1 cellular context compared by ENCODE assay signal in the genomic region with DNA sequence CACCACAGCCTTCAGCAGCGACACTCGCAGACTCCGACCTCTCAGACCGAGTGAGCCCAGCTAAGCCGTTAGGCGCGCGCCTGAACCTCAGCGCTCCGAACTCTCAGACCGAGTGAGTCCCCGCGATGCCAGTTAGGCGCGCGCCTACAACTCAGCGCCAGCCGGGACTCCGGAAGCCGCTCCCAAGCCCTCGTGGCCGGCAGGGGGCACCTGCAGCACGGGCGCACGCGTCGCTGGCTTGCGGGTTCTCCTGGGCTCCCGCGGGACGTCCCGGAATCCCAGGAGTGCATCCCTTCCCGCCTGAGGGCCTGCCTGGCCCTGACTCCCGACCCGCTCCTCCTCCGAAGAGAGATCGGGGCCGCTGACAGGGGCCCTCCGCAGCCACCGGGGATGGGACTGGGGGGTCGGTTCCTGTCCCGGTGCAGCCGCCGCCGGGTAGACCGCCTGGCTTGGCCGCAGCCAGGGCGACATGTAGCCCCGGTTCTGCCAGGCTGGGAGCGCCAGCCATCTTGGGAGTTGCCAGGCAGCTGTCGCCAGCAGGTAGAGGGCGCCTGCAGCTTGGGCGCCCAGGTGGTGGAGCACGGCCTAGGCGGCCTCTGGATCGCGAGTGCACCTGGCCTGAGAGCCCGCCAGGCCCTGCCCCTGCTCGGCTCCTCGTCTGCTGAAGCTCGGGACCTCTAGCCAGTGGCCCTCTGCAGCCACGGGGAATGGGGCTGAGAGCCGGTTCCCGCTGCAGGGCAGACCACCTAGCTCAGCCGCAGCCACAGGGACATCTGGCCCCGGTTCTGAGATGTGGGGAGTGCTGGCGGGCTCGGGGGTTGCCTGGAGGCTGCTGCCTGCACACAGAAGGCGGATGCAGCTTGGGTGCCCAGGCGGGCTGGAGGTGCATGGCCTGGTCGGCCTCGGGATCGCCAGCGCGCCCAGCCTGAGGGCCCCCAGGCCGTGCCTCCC.
A peak's percentile ranks its signal among the peaks of the same experiment; 100 is the strongest.
TF ChIP-seq lines count a peak whose summit lies in the region.

Gene ANKRD18A (minus strand): TSS at position 114 of the 951 bp plus-strand sequence. CDS start 311 bp downstream, outside the sequence.

TF ChIP-seq in HepG2, 621 proteins besides CTCF, POLR2A, EP300 and RAD21 (continued from another document and continues in another):
- TF ChIP-seq, protein P1, sequence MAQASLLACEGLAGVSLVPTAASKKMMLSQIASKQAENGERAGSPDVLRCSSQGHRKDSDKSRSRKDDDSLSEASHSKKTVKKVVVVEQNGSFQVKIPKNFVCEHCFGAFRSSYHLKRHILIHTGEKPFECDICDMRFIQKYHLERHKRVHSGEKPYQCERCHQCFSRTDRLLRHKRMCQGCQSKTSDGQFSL (CRISPR knock-in tag; IDR thresholded peaks at IDR 0.05) = no peak
- TF ChIP-seq SRSF1 (optimal IDR thresholded peaks at IDR 0.05; ENCODE audit: low read depth, low read length) (peak; percentile 43), HDAC2 (CRISPR knock-in tag; IDR thresholded peaks at IDR 0.05) (no peak), SALL1 (CRISPR knock-in tag; IDR thresholded peaks at IDR 0.05) (peak; percentile 40), ZNF260 (CRISPR knock-in tag; IDR thresholded peaks at IDR 0.05; ENCODE audit: borderline replicate concordance, low read depth) (no peak), SATB2 (CRISPR knock-in tag; IDR thresholded peaks at IDR 0.05) (no peak), ZNF615 (CRISPR knock-in tag; IDR thresholded peaks at IDR 0.05; ENCODE audit: borderline replicate concordance) (no peak), DR1 (CRISPR knock-in tag; IDR thresholded peaks at IDR 0.05) (peak; percentile 46), TCF7L2 (IDR thresholded peaks at IDR 0.05; ENCODE audit: low read depth, low read length) (no peak), ZBTB1 (CRISPR knock-in tag; IDR thresholded peaks at IDR 0.05; ENCODE audit: borderline replicate concordance) (no peak), RXRB (CRISPR knock-in tag; IDR thresholded peaks at IDR 0.05; ENCODE audit: borderline replicate concordance) (peak; percentile 36; the same call in 1 of the 2 replicates), ZNF781 (CRISPR knock-in tag; IDR thresholded peaks at IDR 0.05; ENCODE audit: borderline replicate concordance, not compliant biosample characterization) (no peak), ZNF7 (CRISPR knock-in tag; IDR thresholded peaks at IDR 0.05) (0 out of 2 replicates have a peak, but pooled peaks have one; percentile 7), ZNF234 (CRISPR knock-in tag; conservative IDR thresholded peaks at IDR 0.05) (0 out of 2 replicates have a peak, but pooled peaks have one; percentile 20), SETDB1 (CRISPR knock-in tag; IDR thresholded peaks at IDR 0.05; ENCODE audit: borderline replicate concordance) (no peak), TBX3 (IDR thresholded peaks at IDR 0.05; ENCODE audit: borderline replicate concordance) (no peak), SOX6 (IDR thresholded peaks at IDR 0.05) (no peak), SOX6 (CRISPR knock-in tag; IDR thresholded peaks at IDR 0.05) (peak; percentile 63), ZNF782 (CRISPR knock-in tag; IDR thresholded peaks at IDR 0.05; ENCODE audit: borderline replicate concordance) (no peak), RORA (CRISPR knock-in tag; IDR thresholded peaks at IDR 0.05) (no peak), KLF11 (CRISPR knock-in tag; IDR thresholded peaks at IDR 0.05) (no peak), ZFY (CRISPR knock-in tag; IDR thresholded peaks at IDR 0.05) (peak; percentile 93), JUN (CRISPR knock-in tag; IDR thresholded peaks at IDR 0.05) (no peak), ZBTB4 (CRISPR knock-in tag; IDR thresholded peaks at IDR 0.05; ENCODE audit: borderline replicate concordance) (no peak), RARG (CRISPR knock-in tag; IDR thresholded peaks at IDR 0.05; ENCODE audit: low read depth) (0 out of 2 replicates have a peak, but pooled peaks have one; percentile 44), THRA (CRISPR knock-in tag; IDR thresholded peaks at IDR 0.05; ENCODE audit: borderline replicate concordance) (no peak), CCAR2 (optimal IDR thresholded peaks at IDR 0.05; ENCODE audit: low read depth, low read length) (peak; percentile 39), PAWR (CRISPR knock-in tag; IDR thresholded peaks at IDR 0.05; ENCODE audit: borderline replicate concordance) (peak; percentile 36; the same call in 1 of the 2 replicates), ZNF709 (CRISPR knock-in tag; IDR thresholded peaks at IDR 0.05) (peak; percentile 61; the same call in 1 of the 2 replicates), GLI4 (CRISPR knock-in tag; IDR thresholded peaks at IDR 0.05; ENCODE audit: borderline replicate concordance) (peak; percentile 64; the same call in 1 of the 2 replicates), POGZ (CRISPR knock-in tag; IDR thresholded peaks at IDR 0.05) (peak; percentile 86), FOXJ3 (CRISPR knock-in tag; IDR thresholded peaks at IDR 0.05; ENCODE audit: borderline replicate concordance) (no peak), RCOR2 (CRISPR knock-in tag; IDR thresholded peaks at IDR 0.05) (peak; percentile 61)
- TF ChIP-seq, protein P2, sequence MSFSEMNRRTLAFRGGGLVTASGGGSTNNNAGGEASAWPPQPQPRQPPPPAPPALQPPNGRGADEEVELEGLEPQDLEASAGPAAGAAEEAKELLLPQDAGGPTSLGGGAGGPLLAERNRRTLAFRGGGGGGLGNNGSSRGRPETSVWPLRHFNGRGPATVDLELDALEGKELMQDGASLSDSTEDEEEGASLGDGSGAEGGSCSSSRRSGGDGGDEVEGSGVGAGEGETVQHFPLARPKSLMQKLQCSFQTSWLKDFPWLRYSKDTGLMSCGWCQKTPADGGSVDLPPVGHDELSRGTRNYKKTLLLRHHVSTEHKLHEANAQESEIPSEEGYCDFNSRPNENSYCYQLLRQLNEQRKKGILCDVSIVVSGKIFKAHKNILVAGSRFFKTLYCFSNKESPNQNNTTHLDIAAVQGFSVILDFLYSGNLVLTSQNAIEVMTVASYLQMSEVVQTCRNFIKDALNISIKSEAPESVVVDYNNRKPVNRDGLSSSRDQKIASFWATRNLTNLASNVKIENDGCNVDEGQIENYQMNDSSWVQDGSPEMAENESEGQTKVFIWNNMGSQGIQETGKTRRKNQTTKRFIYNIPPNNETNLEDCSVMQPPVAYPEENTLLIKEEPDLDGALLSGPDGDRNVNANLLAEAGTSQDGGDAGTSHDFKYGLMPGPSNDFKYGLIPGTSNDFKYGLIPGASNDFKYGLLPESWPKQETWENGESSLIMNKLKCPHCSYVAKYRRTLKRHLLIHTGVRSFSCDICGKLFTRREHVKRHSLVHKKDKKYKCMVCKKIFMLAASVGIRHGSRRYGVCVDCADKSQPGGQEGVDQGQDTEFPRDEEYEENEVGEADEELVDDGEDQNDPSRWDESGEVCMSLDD (CRISPR knock-in tag; IDR thresholded peaks at IDR 0.05; ENCODE audit: borderline replicate concordance) = peak; percentile 37; the same call in 1 of the 2 replicates
- TF ChIP-seq, protein P3, sequence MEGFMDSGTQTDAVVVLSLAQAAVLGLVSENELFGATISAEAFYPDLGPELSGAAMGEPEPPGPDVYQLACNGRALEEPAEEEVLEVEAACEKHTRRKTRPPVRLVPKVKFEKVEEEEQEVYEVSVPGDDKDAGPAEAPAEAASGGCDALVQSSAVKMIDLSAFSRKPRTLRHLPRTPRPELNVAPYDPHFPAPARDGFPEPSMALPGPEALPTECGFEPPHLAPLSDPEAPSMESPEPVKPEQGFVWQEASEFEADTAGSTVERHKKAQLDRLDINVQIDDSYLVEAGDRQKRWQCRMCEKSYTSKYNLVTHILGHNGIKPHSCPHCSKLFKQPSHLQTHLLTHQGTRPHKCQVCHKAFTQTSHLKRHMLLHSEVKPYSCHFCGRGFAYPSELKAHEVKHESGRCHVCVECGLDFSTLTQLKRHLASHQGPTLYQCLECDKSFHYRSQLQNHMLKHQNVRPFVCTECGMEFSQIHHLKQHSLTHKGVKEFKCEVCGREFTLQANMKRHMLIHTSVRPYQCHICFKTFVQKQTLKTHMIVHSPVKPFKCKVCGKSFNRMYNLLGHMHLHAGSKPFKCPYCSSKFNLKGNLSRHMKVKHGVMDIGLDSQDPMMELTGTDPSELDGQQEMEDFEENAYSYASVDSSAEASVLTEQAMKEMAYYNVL (CRISPR knock-in tag; IDR thresholded peaks at IDR 0.05; ENCODE audit: borderline replicate concordance) = peak; percentile 6; the same call in 1 of the 2 replicates
- TF ChIP-seq, protein P4, sequence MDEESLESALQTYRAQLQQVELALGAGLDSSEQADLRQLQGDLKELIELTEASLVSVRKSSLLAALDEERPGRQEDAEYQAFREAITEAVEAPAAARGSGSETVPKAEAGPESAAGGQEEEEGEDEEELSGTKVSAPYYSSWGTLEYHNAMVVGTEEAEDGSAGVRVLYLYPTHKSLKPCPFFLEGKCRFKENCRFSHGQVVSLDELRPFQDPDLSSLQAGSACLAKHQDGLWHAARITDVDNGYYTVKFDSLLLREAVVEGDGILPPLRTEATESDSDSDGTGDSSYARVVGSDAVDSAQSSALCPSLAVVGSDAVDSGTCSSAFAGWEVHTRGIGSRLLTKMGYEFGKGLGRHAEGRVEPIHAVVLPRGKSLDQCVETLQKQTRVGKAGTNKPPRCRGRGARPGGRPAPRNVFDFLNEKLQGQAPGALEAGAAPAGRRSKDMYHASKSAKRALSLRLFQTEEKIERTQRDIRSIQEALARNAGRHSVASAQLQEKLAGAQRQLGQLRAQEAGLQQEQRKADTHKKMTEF (CRISPR knock-in tag; IDR thresholded peaks at IDR 0.05) = peak; percentile 85; the same call in 1 of the 2 replicates
- TF ChIP-seq, protein P5, sequence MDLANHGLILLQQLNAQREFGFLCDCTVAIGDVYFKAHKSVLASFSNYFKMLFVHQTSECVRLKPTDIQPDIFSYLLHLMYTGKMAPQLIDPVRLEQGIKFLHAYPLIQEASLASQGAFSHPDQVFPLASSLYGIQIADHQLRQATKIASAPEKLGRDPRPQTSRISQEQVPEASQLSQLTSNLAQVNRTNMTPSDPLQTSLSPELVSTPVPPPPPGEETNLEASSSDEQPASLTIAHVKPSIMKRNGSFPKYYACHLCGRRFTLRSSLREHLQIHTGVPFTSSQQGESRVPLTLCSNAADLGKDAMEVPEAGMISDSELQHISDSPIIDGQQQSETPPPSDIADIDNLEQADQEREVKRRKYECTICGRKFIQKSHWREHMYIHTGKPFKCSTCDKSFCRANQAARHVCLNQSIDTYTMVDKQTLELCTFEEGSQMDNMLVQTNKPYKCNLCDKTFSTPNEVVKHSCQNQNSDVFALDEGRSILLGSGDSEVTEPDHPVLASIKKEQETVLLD (CRISPR knock-in tag; IDR thresholded peaks at IDR 0.05; ENCODE audit: low read depth) = peak; percentile 77; the same call in 1 of the 2 replicates
